Comparison of ENCODE assay signal across 27 cellular contexts in the genomic region with DNA sequence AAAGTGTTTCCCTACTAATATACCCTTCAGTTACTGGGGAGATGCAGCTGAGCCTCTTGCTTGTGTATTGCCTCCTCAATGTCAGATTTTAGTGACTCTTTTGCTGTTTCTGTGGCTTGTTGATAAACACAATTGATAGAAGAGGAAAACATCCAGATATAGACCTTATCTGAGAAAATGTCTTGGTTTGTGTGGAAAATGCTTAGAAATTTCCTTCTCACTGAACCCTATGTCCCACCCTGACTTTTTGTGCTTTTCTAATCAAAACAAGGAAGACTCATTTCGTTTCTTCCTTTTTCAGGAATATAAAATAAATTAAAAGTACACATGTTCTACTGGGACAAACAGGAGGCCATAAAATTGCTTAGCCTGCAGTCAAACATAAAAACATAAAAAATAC.
"Had no signal": no experiment of that assay in that cellular context is flagged by ENCODE, and none has a peak within 500 bp of the region (broad histone marks: within the 10 kb centered on the region; RNA-seq: fewer than 3 reads in every experiment).

No MANE protein-coding gene starts in this region.

- H3K4me1 Mint-ChIP-seq: naive B cell; neural progenitor cell; stimulated activated effector memory CD8-positive, alpha-beta T cell treated with anti-CD3 and anti-CD28 coated beads, Interleukin-12 subunit alpha, Interleukin-12 subunit beta, amount 100 ng/mL, for 72 hours had no signal

- H3K36me3 Mint-ChIP-seq: mesothelial cell of epicardium; naive B cell; neural progenitor cell; stimulated activated effector memory CD8-positive, alpha-beta T cell treated with anti-CD3 and anti-CD28 coated beads, Interleukin-12 subunit alpha, Interleukin-12 subunit beta, amount 100 ng/mL, for 72 hours had no signal

- H3K27ac Mint-ChIP-seq: mesothelial cell of epicardium; naive B cell; nephron; neural progenitor cell; stimulated activated effector memory CD8-positive, alpha-beta T cell treated with anti-CD3 and anti-CD28 coated beads, Interleukin-12 subunit alpha, Interleukin-12 subunit beta, amount 100 ng/mL, for 72 hours had no signal

- ATAC-seq: foreskin keratinocyte; gastroesophageal sphincter; heart right ventricle; left cardiac atrium; lower lobe of right lung; mucosa of descending colon; stimulated activated effector memory CD8-positive, alpha-beta T cell treated with anti-CD3 and anti-CD28 coated beads, Interleukin-12 subunit alpha, Interleukin-12 subunit beta, amount 100 ng/mL, for 72 hours had no signal

- DNase-seq: dermis blood vessel endothelial cell; effector memory CD4-positive, alpha-beta T cell; foreskin keratinocyte; glutamatergic neuron; heart right ventricle; hippocampal formation; left cardiac atrium; left ventricle myocardium inferior; lower lobe of right lung; mucosa of descending colon; naive B cell; sigmoid colon; stimulated activated CD4-positive, alpha-beta T cell treated with anti-CD3 and anti-CD28 coated beads, Interleukin-2, amount 100 ng/mL, for 24 hours; stimulated activated CD4-positive, alpha-beta T cell treated with anti-CD3 and anti-CD28 coated beads, Interleukin-4, amount 100 ng/mL, for 24 hours; stimulated activated naive CD4-positive, alpha-beta T cell treated with Interleukin-2 at 50 U/mL for 16 hours; stomach; thyroid gland; trophoblast cell had no signal

- H3K4me2 ChIP-seq: neural progenitor cell had no signal

- H3K27ac ChIP-seq: coronary artery, foreskin keratinocyte, gastroesophageal sphincter, heart right ventricle, left ventricle myocardium inferior, lower lobe of right lung, neural progenitor cell, prostate gland, right atrium auricular region, sigmoid colon, thyroid gland had no signal

- H3K9me3 ChIP-seq: gastroesophageal sphincter, heart right ventricle, left ventricle myocardium inferior, lower lobe of right lung, mucosa of descending colon, prostate gland, right atrium auricular region, sigmoid colon, stomach, thyroid gland had no signal

- H3K9me3 Mint-ChIP-seq: mesothelial cell of epicardium; naive B cell; nephron; neural progenitor cell; stimulated activated effector memory CD8-positive, alpha-beta T cell treated with anti-CD3 and anti-CD28 coated beads, Interleukin-12 subunit alpha, Interleukin-12 subunit beta, amount 100 ng/mL, for 72 hours had no signal

- FAIRE-seq: islet of Langerhans had no signal

- H3K27me3 ChIP-seq: foreskin keratinocyte, gastroesophageal sphincter, heart right ventricle, neural progenitor cell, right atrium auricular region, sigmoid colon, stomach, thyroid gland had no signal

- H3K4me3 ChIP-seq: coronary artery, gastroesophageal sphincter, heart right ventricle, left ventricle myocardium inferior, lower lobe of right lung, mucosa of descending colon, neural progenitor cell, prostate gland, right atrium auricular region, sigmoid colon, stomach, thyroid gland had no signal

- H3K9ac ChIP-seq: neural progenitor cell had no signal

- H2AFZ ChIP-seq: neural progenitor cell had no signal

- H3K36me3 ChIP-seq: gastroesophageal sphincter, heart right ventricle, left ventricle myocardium inferior, lower lobe of right lung, neural progenitor cell, prostate gland, right atrium auricular region, sigmoid colon, stomach, thyroid gland had no signal

- H3K4me3 Mint-ChIP-seq: mesothelial cell of epicardium; naive B cell; nephron; neural progenitor cell; stimulated activated effector memory CD8-positive, alpha-beta T cell treated with anti-CD3 and anti-CD28 coated beads, Interleukin-12 subunit alpha, Interleukin-12 subunit beta, amount 100 ng/mL, for 72 hours had no signal

- H3K4me1 ChIP-seq: foreskin keratinocyte, neural progenitor cell, prostate gland had no signal
